ENCODE assay signal across 19 cellular contexts in the genomic region with DNA sequence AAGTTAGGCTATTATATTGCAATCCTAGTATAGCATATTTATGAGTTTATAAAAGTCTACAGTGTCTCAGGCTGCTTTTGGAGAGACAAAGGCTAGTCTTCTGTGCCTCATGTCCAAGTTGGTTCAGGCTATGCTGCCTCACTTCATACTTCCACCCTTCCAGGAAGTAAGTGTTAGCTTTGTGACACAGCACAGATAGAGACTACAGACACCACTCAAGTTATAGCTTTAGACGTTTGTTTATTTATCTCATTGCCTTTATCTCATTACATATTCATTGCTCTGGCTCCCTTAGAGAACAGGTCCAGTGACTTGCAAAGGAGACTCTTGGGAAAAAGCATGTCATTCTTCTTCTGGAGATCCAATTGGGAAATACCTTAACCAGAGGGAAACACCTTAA. TPM values are rescaled to one million over a fixed set of nuclear protein-coding genes. Genes with fewer than 3 reads are reported as not detected.
DNase-seq lines count a peak whose midpoint lies in the region; ATAC-seq and TF ChIP-seq lines count a peak whose summit lies in the region.
"Had no signal": no experiment of that assay in that cellular context is flagged by ENCODE, and none has a peak within 500 bp of the region (broad histone marks: within the 10 kb centered on the region; RNA-seq: fewer than 3 reads in every experiment).

No MANE protein-coding gene starts in this region.

- H3K9me3 ChIP-seq in PC-3 (ENCODE audit: low read length) = 0 out of 2 replicates have a peak, but pooled peaks cover 9% of the 10 kb centered on the region
- H3K9me3 ChIP-seq in mucosa of descending colon = peaks cover 3% of the 10 kb centered on the region

- intact Hi-C loops in PC-3 (cut with micrococcal nuclease) = no loop called here
- intact Hi-C loops in mucosa of descending colon (cut with DNase I, micrococcal nuclease) = no loop called here

- H4K20me1 ChIP-seq in PC-3 (ENCODE audit: low read length) = no peaks in the 10 kb centered on the region

- no peak overlapping the region for H3K4me2 ChIP-seq in PC-3 (ENCODE audit: low read length)

- H3K4me3 ChIP-seq in PC-3 (ENCODE audit: low read length) (no peak overlapping the region), mucosa of descending colon (no peak overlapping the region)

- CTCF ChIA-PET in PC-3 (lab: Charles Lee) = no interaction called here

- no peak overlapping the region for H3K9ac ChIP-seq in PC-3 (ENCODE audit: low read length)

- 0 out of 2 replicates have a peak, but pooled peaks cover 4% of the 10 kb centered on the region for H3K4me1 ChIP-seq in PC-3 (ENCODE audit: insufficient read depth, low read length)
- no peaks in the 10 kb centered on the region for H3K4me1 ChIP-seq in mucosa of descending colon (ENCODE audit: low read depth)

- BruUV-seq in PC-3 (replicated peaks; lab: Mats Ljungman, UMichigan) = no TSS peak

- no peak for TF ChIP-seq CTCF in PC-3 (conservative IDR thresholded peaks at IDR 0.05; ENCODE audit: low read depth, low read length)
- TF ChIP-seq CTCF in mucosa of descending colon (IDR thresholded peaks at IDR 0.05) = no peak

- H3K79me2 ChIP-seq in PC-3 (ENCODE audit: low read length) = no peaks in the 10 kb centered on the region

- no peaks in the 10 kb centered on the region for H3F3A ChIP-seq in PC-3 (ENCODE audit: low read length, unreplicated experiment)

- DNase-seq in DMS53 treated with DMSO at 0.1 percent for 48 hours (lab: John Stamatoyannopoulos, UW; ENCODE audit: unreplicated experiment) = peak; percentile 80
- peak; percentile 16 for DNase-seq in HT-29 (ENCODE audit: low spot score)
- peak; percentile 55 for DNase-seq in PC-3
- no peak for DNase-seq in mucosa of descending colon
- DNase-seq in iPS-NIHi11 (ENCODE audit: low spot score) = no peak
- no peak for DNase-seq in stimulated activated CD4-positive, alpha-beta T cell treated with anti-CD3 and anti-CD28 coated beads, Interleukin-4, amount 100 ng/mL, for 1 hour
- DNase-seq: CD4-positive, CD25-positive, alpha-beta regulatory T cell; COR-L47; H7; KG1; NCI-H1105; NCI-H146; NCI-H2081; Right ventricle myocardium superior had no signal

- no peaks in the 10 kb centered on the region for H3K36me3 ChIP-seq in PC-3 (ENCODE audit: low read depth, low read length)
- no peaks in the 10 kb centered on the region for H3K36me3 ChIP-seq in mucosa of descending colon (ENCODE audit: low read depth)

- POLR2A ChIA-PET in PC-3 (lab: Charles Lee; ENCODE audit: unreplicated experiment) = no interaction called here

- H2AFZ ChIP-seq in PC-3 (ENCODE audit: low read length) = no peak overlapping the region

- no peaks in the 10 kb centered on the region for H3K27me3 ChIP-seq in PC-3 (ENCODE audit: low read length)

- H3K27ac ChIP-seq in PC-3 (ENCODE audit: low read length) = no peak overlapping the region

- no peaks in the 10 kb centered on the region for H3K9me2 ChIP-seq in PC-3 (replicated peaks; ENCODE audit: low read length)

- ATAC-seq in PC-3 (peak; percentile 85), mucosa of descending colon (peak; percentile 70), GM19023 (IDR thresholded peaks at IDR 0.05; ENCODE audit: unreplicated experiment) (no peak)

RNA-seq across cellular contexts. Expression of a gene that starts 22.6 kb away (rescaled TPM):
- 0.23 and 0.47 TPM in 2 replicates for total RNA-seq in HT-29 (2014; rRNA removed; shearing (Covaris generic))
- total RNA-seq in PC-3 (2014; rRNA removed) = 0.07 and 0.86 TPM in 2 replicates
- total RNA-seq in mucosa of descending colon = 1 to 10 TPM; 2.6 to 7.9 (median 7.5) TPM
- total RNA-seq: NCI-H460, OCI-LY7 had no signal

RNA-seq across cellular contexts. Expression of a gene that starts 45.5 kb away (rescaled TPM):
- total RNA-seq in HT-29 (2014; rRNA removed; shearing (Covaris generic)) = not detected in 2 replicates
- total RNA-seq in PC-3 (2014; rRNA removed) = 0.07 TPM in 1 of 2 replicates, not detected in the other
- under 1 TPM in 1 of 3 donors, not detected in 2; 0.12 TPM for total RNA-seq in mucosa of descending colon
- total RNA-seq: H7; NCI-H460; OCI-LY7; Right ventricle myocardium superior; SK-MEL-5; T-helper 1 cell treated with Interleukin-12 subunit alpha and Interleukin-12 subunit beta and Interleukin-4 antibody, amounts not matched to agents 30 ng/mL and 1 ng/mL, for 36 hours had no signal

RNA-seq across cellular contexts. Expression of a gene that starts 51.3 kb away (rescaled TPM):
- total RNA-seq in HT-29 (2014; rRNA removed; shearing (Covaris generic)) = 0.03 TPM in 1 of 2 replicates, not detected in the other
- not detected in 2 replicates for total RNA-seq in PC-3 (2014; rRNA removed)
- total RNA-seq in mucosa of descending colon = 1 to 10 TPM; 2.1 to 7.3 (median 3.3) TPM
- total RNA-seq: H7, NCI-H460, OCI-LY7, SK-MEL-5 had no signal

Comparison
In these comparisons a context has a peak if more than half of its experiments do, and no peak if none do; other contexts are left out.
1. DNase-seq: peak in DMS53 treated with DMSO at 0.1 percent for 48 hours (single experiment), HT-29 (single experiment) and PC-3 (single experiment); none in mucosa of descending colon (0 of 3), iPS-NIHi11 (single experiment) and stimulated activated CD4-positive, alpha-beta T cell treated with anti-CD3 and anti-CD28 coated beads, Interleukin-4, amount 100 ng/mL, for 1 hour (single experiment).